1 cellular context compared by ENCODE assay signal in the genomic region with DNA sequence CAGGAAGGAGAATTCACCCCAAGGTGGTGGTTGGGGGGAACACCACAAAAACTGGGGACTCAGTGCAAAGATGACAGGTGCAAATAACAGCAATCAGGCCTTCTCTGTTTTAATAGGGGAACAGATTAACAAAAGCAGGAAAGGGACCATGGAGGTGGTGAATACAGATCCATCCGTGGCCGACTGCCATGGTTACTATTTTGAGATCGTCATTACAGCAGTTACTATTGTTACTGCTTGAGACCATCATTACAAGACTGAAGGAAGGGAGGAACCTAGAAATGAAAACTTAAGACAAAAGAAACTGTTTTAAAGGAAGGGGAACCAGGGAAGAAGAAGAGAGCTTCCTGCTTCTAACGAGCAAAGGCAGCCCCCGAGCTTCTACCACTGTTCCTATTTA.
TF ChIP-seq lines count a peak whose summit lies in the region.

No MANE protein-coding gene starts in this region.

TF ChIP-seq in endothelial cell of umbilical vein, 7 proteins besides CTCF, POLR2A, EP300 and RAD21 (continued from another document):
- TF ChIP-seq GATA2 (IDR thresholded peaks at IDR 0.05; ENCODE audit: insufficient read depth, insufficient read length, low read depth, low read length): no peak
- TF ChIP-seq, protein P1, sequence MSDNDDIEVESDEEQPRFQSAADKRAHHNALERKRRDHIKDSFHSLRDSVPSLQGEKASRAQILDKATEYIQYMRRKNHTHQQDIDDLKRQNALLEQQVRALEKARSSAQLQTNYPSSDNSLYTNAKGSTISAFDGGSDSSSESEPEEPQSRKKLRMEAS (IDR thresholded peaks at IDR 0.05; ENCODE audit: insufficient read depth, insufficient read length): no peak
